ENCODE assay signal across 11 cellular contexts in genomic region chr5:126624534-126624933, GRCh38. TPM values are rescaled to one million over a fixed set of nuclear protein-coding genes. Genes with fewer than 3 reads are reported as not detected.
DNase-seq lines count a peak whose midpoint lies in the region; ATAC-seq, FAIRE-seq and TF ChIP-seq lines count a peak whose summit lies in the region.
"Had no signal": no experiment of that assay in that cellular context is flagged by ENCODE, and none has a peak within 500 bp of the region (broad histone marks: within the 10 kb centered on the region; RNA-seq: fewer than 3 reads in every experiment).

No MANE protein-coding gene starts in this region.

- POLR2A ChIA-PET in SK-N-SH (lab: Yijun Ruan, JAX), result no interaction called here

- TF ChIP-seq CTCF in natural killer cell (IDR thresholded peaks at IDR 0.05) (no peak), SK-N-SH (IDR thresholded peaks at IDR 0.05) (no peak), epithelial cell of proximal tubule (conservative IDR thresholded peaks at IDR 0.05; ENCODE audit: low read depth, low read length) (no peak)

- FAIRE-seq in urothelium cell line (lab: Jason Lieb, UNC), result no peak

- 19% methylated on average over 4 of the region's 4 CpGs for WGBS in SK-N-SH (ENCODE audit: low lambda C conversion rate)

- peaks cover 40% of the 10 kb centered on the region for H3F3A ChIP-seq in SK-N-SH (replicated peaks; ENCODE audit: insufficient read depth)

- peak overlapping the region; percentile 76 to 81 for H3K27ac Mint-ChIP-seq in natural killer cell treated with Interleukin-12 subunit alpha and Interleukin-12 subunit beta and Interleukin-15 and Interleukin-18, amount 100 ng/mL, for 72 hours
- H3K27ac Mint-ChIP-seq in natural killer cell, result no peak overlapping the region

- peak overlapping the region; percentile 30 for H3K4me2 ChIP-seq in SK-N-SH

- intact Hi-C loops in natural killer cell (cut with micrococcal nuclease), result no loop called here

- H3K4me1 Mint-ChIP-seq in natural killer cell treated with Interleukin-12 subunit alpha and Interleukin-12 subunit beta and Interleukin-15 and Interleukin-18, amount 100 ng/mL, for 72 hours (ENCODE audit: low read depth in 2 of 2), result peaks cover 5 to 13% of the 10 kb centered on the region in 2 donors
- H3K4me1 Mint-ChIP-seq in natural killer cell, result no peaks in the 10 kb centered on the region
- H3K4me1 Mint-ChIP-seq: brain had no signal

- peaks cover 8 to 52% of the 10 kb centered on the region in 2 experiments for H3K36me3 ChIP-seq in SK-N-SH (replicated peaks in 1 of 2; ENCODE audit: control insufficient read depth in 1 of 2, insufficient read depth in 2 of 2, low read length in 1 of 2)

- H3K4me3 ChIP-seq in SK-N-SH (ENCODE audit: low read depth in 2 of 2, low read length in 1 of 2) (peak overlapping the region in 1 of 2 experiments; percentile 4; a peak in 1 of 4 replicates), epithelial cell of proximal tubule (ENCODE audit: low read depth, low read length) (no peak overlapping the region)
- H3K4me3 ChIP-seq: sigmoid colon had no signal

- H4K20me1 ChIP-seq in SK-N-SH (ENCODE audit: insufficient read depth), result no peaks in the 10 kb centered on the region

- ATAC-seq in natural killer cell treated with Interleukin-12 subunit alpha and Interleukin-12 subunit beta and Interleukin-15 and Interleukin-18, amount 100 ng/mL, for 72 hours, result peak in 1 of 2 donors; percentile 66
- ATAC-seq in natural killer cell, result no peak
- no peak for ATAC-seq in GM18498 (IDR thresholded peaks at IDR 0.05; ENCODE audit: unreplicated experiment)
- ATAC-seq in GM18519 (IDR thresholded peaks at IDR 0.05; ENCODE audit: low FRiP score, unreplicated experiment), result no peak

- H3K9me3 ChIP-seq in SK-N-SH, result no peaks in the 10 kb centered on the region
- H3K9me3 ChIP-seq: sigmoid colon had no signal

- H3K27me3 ChIP-seq in SK-N-SH (ENCODE audit: insufficient read depth), result no peaks in the 10 kb centered on the region
- H3K27me3 ChIP-seq: sigmoid colon had no signal

- H3K79me2 ChIP-seq in SK-N-SH (ENCODE audit: insufficient read depth), result peaks cover 33% of the 10 kb centered on the region; the same call in 1 of the 2 replicates

- TF ChIP-seq EP300 in SK-N-SH (IDR thresholded peaks at IDR 0.05; ENCODE audit: borderline replicate concordance in 1 of 2, low read depth in 1 of 2, low read length in 1 of 2), result peak in 1 of 2 experiments; percentile 5; a peak in 1 of 4 replicates

- no peaks in the 10 kb centered on the region for H3K9me3 Mint-ChIP-seq in natural killer cell treated with Interleukin-12 subunit alpha and Interleukin-12 subunit beta and Interleukin-15 and Interleukin-18, amount 100 ng/mL, for 72 hours
- no peaks in the 10 kb centered on the region for H3K9me3 Mint-ChIP-seq in natural killer cell
- H3K9me3 Mint-ChIP-seq: brain had no signal

- no peaks in the 10 kb centered on the region for H3K9me2 ChIP-seq in SK-N-SH

- H2AFZ ChIP-seq in SK-N-SH (ENCODE audit: low read depth), result no peak overlapping the region

- no peaks in the 10 kb centered on the region for H3K27me3 Mint-ChIP-seq in natural killer cell treated with Interleukin-12 subunit alpha and Interleukin-12 subunit beta and Interleukin-15 and Interleukin-18, amount 100 ng/mL, for 72 hours
- no peaks in the 10 kb centered on the region for H3K27me3 Mint-ChIP-seq in natural killer cell (ENCODE audit: low read depth in 2 of 2)
- H3K27me3 Mint-ChIP-seq: brain had no signal

- H3K27ac ChIP-seq in SK-N-SH (ENCODE audit: low read depth in 2 of 2, low read length in 1 of 2), result peak overlapping the region; percentile 11 to 89; a peak in 3 of 4 replicates
- H3K27ac ChIP-seq: sigmoid colon had no signal

- no peak for DNase-seq in natural killer cell treated with Interleukin-12 subunit alpha and Interleukin-12 subunit beta and Interleukin-15 and Interleukin-18, amount 100 ng/mL, for 72 hours (ENCODE audit: low spot score)
- DNase-seq in natural killer cell, result no peak
- DNase-seq in SK-N-SH, result no peak
- DNase-seq in epithelial cell of proximal tubule (ENCODE audit: low read depth), result peak; percentile 86
- peak; percentile 56 for DNase-seq in urothelium cell line (ENCODE audit: low spot score)
- no peak for DNase-seq in GM19240 (ENCODE audit: insufficient read length, low spot score)
- DNase-seq: NCI-H2081 treated with DMSO at 0.1 percent for 48 hours, sigmoid colon had no signal

- H3K9ac ChIP-seq in SK-N-SH, result peak overlapping the region; percentile 16; the same call in 1 of the 2 replicates

- H3K4me1 ChIP-seq in SK-N-SH (ENCODE audit: control insufficient read depth in 1 of 2, insufficient read depth in 2 of 2, low read depth in 1 of 2, low read length in 1 of 2), result no peaks in the 10 kb centered on the region

- CTCF ChIA-PET in SK-N-SH (lab: Yijun Ruan, JAX), result interaction anchor here (1.0 kb wide), 1 partner anchor 23 kb away, joined by 3 read pairs; the partner anchor contains the start of gene PHAX

- peaks cover 13% of the 10 kb centered on the region for H3K36me3 Mint-ChIP-seq in natural killer cell treated with Interleukin-12 subunit alpha and Interleukin-12 subunit beta and Interleukin-15 and Interleukin-18, amount 100 ng/mL, for 72 hours
- no peaks in the 10 kb centered on the region for H3K36me3 Mint-ChIP-seq in natural killer cell

- TF ChIP-seq RAD21 in SK-N-SH (IDR thresholded peaks at IDR 0.05; ENCODE audit: low read length), result no peak

- H3K4me3 Mint-ChIP-seq in natural killer cell treated with Interleukin-12 subunit alpha and Interleukin-12 subunit beta and Interleukin-15 and Interleukin-18, amount 100 ng/mL, for 72 hours, result peak overlapping the region; percentile 52
- no peak overlapping the region for H3K4me3 Mint-ChIP-seq in natural killer cell
- H3K4me3 Mint-ChIP-seq: brain had no signal

TF ChIP-seq in SK-N-SH, 30 proteins besides CTCF, POLR2A, EP300 and RAD21 (continues in another document):
- no peak for TF ChIP-seq POLR2AphosphoS5 (IDR thresholded peaks at IDR 0.05; ENCODE audit: low read depth, low read length)
- TF ChIP-seq IRF3 (IDR thresholded peaks at IDR 0.05; ENCODE audit: low read depth, low read length), result no peak
- no peak for TF ChIP-seq MXI1 (IDR thresholded peaks at IDR 0.05; ENCODE audit: low read depth, low read length)
- peak; percentile 63; the same call in 1 of the 2 replicates for TF ChIP-seq YY1 (IDR thresholded peaks at IDR 0.05; ENCODE audit: low read depth)
- TF ChIP-seq USF2 (IDR thresholded peaks at IDR 0.05; ENCODE audit: borderline replicate concordance, low read depth, low read length), result no peak
- peak; percentile 74 for TF ChIP-seq JUND (IDR thresholded peaks at IDR 0.05)
- no peak for TF ChIP-seq GATA2 (CRISPR knock-in tag; IDR thresholded peaks at IDR 0.05)
- TF ChIP-seq RXRA (IDR thresholded peaks at IDR 0.05; ENCODE audit: borderline replicate concordance, low read depth), result no peak
- no peak for TF ChIP-seq SMC3 (IDR thresholded peaks at IDR 0.05; ENCODE audit: low read depth, low read length)
- TF ChIP-seq ZBTB33 (IDR thresholded peaks at IDR 0.05; ENCODE audit: borderline replicate concordance, low read depth), result no peak

RNA-seq across cellular contexts. Expression of gene PHAX, which starts 23.8 kb away (rescaled TPM):
- 10 to 100 TPM; 31.5 to 37.7 TPM for total RNA-seq in natural killer cell treated with Interleukin-12 subunit alpha and Interleukin-12 subunit beta and Interleukin-15 and Interleukin-18, amount 100 ng/mL, for 72 hours
- total RNA-seq in natural killer cell (10 to 100 TPM; 39.2 to 43.6 (median 40.0) TPM), epithelial cell of proximal tubule (54.7 and 54.8 TPM in 2 replicates)
- 25.1 and 27.4 TPM in 2 replicates for polyA plus RNA-seq in SK-N-SH (2012; rRNA removed)
- polyA plus RNA-seq in SK-N-SH (2012; cell fraction: cytosol; rRNA removed), result 35.8 and 43.2 TPM in 2 replicates
- 7.1 and 10.2 TPM in 2 replicates for polyA plus RNA-seq in SK-N-SH (2012; cell fraction: nucleus; rRNA removed)

RNA-seq across cellular contexts. Expression of gene ALDH7A1, which starts 29.5 kb away (rescaled TPM):
- 1 to 10 TPM in 1 of 2 donors, under 1 TPM in 1; 0.81 to 1.2 TPM for total RNA-seq in natural killer cell treated with Interleukin-12 subunit alpha and Interleukin-12 subunit beta and Interleukin-15 and Interleukin-18, amount 100 ng/mL, for 72 hours
- 1 to 10 TPM in 2 of 3 donors, under 1 TPM in 1; 0.66 to 1.3 (median 1.2) TPM for total RNA-seq in natural killer cell
- 44.5 and 55.6 TPM in 2 replicates for polyA plus RNA-seq in SK-N-SH (2012; rRNA removed)
- 54.4 and 58.8 TPM in 2 replicates for polyA plus RNA-seq in SK-N-SH (2012; cell fraction: cytosol; rRNA removed)
- 14.5 and 34.8 TPM in 2 replicates for polyA plus RNA-seq in SK-N-SH (2012; cell fraction: nucleus; rRNA removed)
- total RNA-seq in epithelial cell of proximal tubule, result 25.4 and 28.2 TPM in 2 replicates

Comparison
In these comparisons a context has a peak if more than half of its experiments do, and no peak if none do; other contexts are left out.
1. H3K27ac Mint-ChIP-seq: peak in natural killer cell treated with Interleukin-12 subunit alpha and Interleukin-12 subunit beta and Interleukin-15 and Interleukin-18, amount 100 ng/mL, for 72 hours (2 of 2); none in natural killer cell (0 of 2).
2. DNase-seq: peak in epithelial cell of proximal tubule (single experiment) and urothelium cell line (single experiment); none in natural killer cell treated with Interleukin-12 subunit alpha and Interleukin-12 subunit beta and Interleukin-15 and Interleukin-18, amount 100 ng/mL, for 72 hours (single experiment), natural killer cell (single experiment), SK-N-SH (single experiment) and GM19240 (single experiment).
3. RNA of gene ALDH7A1, which starts 29.5 kb away (total RNA-seq): 25.4 to 28.2 TPM in epithelial cell of proximal tubule; 0.81 to 1.2 TPM in natural killer cell treated with Interleukin-12 subunit alpha and Interleukin-12 subunit beta and Interleukin-15 and Interleukin-18, amount 100 ng/mL, for 72 hours and 0.66 to 1.3 TPM in natural killer cell; every median in the first group is over 10 times any median in the second.